ENCODE assay signal across 1 cellular context in the genomic region with DNA sequence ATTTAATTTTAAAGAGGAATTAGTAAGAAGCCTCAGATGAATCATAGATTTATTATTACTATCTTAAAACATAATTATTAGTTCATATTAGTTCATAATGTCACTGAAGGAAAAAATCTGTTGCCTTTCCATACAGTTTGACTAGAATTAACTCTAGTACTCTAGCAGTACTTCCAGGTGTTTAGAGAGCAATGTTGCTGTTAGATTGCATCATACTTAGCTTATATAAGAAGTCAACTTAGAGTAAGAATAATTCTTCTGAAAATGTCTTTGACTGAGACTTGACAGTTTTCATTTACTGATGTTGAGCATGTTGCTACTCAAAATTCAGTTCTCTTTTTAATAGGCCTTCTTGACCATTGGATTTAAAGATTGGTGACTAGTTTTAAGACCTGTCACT.
TF ChIP-seq lines count a peak whose summit lies in the region.

No MANE protein-coding gene starts in this region.

TF ChIP-seq in IMR-90, 13 proteins besides CTCF, POLR2A, EP300 and RAD21:
- TF ChIP-seq CHD1 (IDR thresholded peaks at IDR 0.05; ENCODE audit: low read depth, low read length) (no peak), CEBPB (IDR thresholded peaks at IDR 0.05; ENCODE audit: low read depth, low read length) (peak; percentile 90)
TF ChIP-seq in IMR-90: peak in this region for 1.
